ENCODE assay signal across 8 cellular contexts in the genomic region with DNA sequence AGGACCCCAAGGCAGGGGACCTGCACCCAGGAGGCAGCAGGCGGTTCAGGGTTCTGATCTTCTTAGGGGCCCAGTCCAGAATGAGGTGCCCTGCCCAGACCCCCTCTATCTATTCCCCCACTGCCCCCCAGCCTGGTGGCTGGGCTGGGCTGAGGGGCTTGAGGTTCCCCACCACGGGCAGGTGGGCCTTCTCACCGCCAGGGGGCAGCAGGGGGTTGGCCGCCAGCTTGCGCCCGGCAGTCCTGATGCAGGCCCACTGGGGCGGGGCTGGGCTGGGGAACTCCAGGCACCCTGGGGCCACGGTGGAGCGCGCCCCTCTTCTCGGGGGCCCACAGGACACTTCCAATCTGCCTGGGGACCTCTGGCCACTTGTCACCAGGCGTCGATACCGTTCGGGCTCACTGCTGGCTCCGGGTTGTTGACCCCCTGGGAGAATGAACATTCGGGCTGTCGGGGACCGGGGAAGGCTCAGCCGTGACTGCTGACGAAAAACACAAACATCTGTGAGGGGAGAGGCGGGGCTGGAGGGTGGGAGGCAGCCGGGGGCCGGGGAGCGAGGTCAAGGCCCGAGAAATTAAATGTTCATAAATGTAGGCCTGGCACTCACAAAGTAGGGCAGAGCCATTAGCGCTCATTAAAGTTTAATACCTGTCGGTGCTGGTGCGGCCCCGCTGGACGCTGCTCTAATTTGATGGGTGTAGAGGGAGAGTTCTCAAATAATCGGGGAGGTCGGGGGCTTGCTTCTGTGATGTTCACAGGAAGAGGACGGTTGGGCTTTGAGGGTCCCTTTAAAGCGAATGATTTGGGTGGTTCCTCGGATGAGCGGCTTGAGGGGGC.
A peak's percentile ranks its signal among the peaks of the same experiment; 100 is the strongest.
DNase-seq lines count a peak whose midpoint lies in the region; TF ChIP-seq lines count a peak whose summit lies in the region.

No MANE protein-coding gene starts in this region.

- H3K9me3 ChIP-seq in endodermal cell (ENCODE audit: control insufficient read depth, low read length) = no peaks in the 10 kb centered on the region
- H3K9me3 ChIP-seq in stomach = no peaks in the 10 kb centered on the region

- H3K27me3 Mint-ChIP-seq in activated CD4-positive, alpha-beta memory T cell treated with anti-CD3 and anti-CD28 coated beads, Interleukin-2, amount 10 ng/mL, durations not matched to agents 7 days and 5 days = peaks cover 2% of the 10 kb centered on the region
- H3K27me3 Mint-ChIP-seq in endodermal cell (ENCODE audit: insufficient read depth) = no peaks in the 10 kb centered on the region
- peaks cover 10% of the 10 kb centered on the region for H3K27me3 Mint-ChIP-seq in nephron (ENCODE audit: low read depth)

- WGBS in endodermal cell (ENCODE audit: insufficient coverage in 1 of 2, insufficient read length in 1 of 2), 2 experiments = 45 to 53% methylated on average over 27 to 37 of the region's 37 CpGs
- 62 to 78% (median 67%) methylated on average over 27 to 37 of the region's 37 CpGs for WGBS in stomach, 5 donors

- no peak for TF ChIP-seq EP300 in stomach (IDR thresholded peaks at IDR 0.05)

- H3K27ac Mint-ChIP-seq in activated CD4-positive, alpha-beta memory T cell treated with anti-CD3 and anti-CD28 coated beads, Interleukin-2, amount 10 ng/mL, durations not matched to agents 7 days and 5 days = no peak overlapping the region
- H3K27ac Mint-ChIP-seq in endodermal cell (no peak overlapping the region), nephron (peak overlapping the region in 2 of 3 experiments; percentile 52 to 80)

- TF ChIP-seq POLR2A in stomach (IDR thresholded peaks at IDR 0.05) = no peak

- H3K27me3 ChIP-seq in endodermal cell (ENCODE audit: control insufficient read depth, insufficient read depth, low read length, poor library complexity, severe bottlenecking) (no peaks in the 10 kb centered on the region), stomach (no peaks in the 10 kb centered on the region)

- H3K4me3 Mint-ChIP-seq in activated CD4-positive, alpha-beta memory T cell treated with anti-CD3 and anti-CD28 coated beads, Interleukin-2, amount 10 ng/mL, durations not matched to agents 7 days and 5 days = no peak overlapping the region
- peak overlapping the region; percentile 33 for H3K4me3 Mint-ChIP-seq in endodermal cell
- peak overlapping the region in 2 of 3 experiments; percentile 9 to 13 for H3K4me3 Mint-ChIP-seq in nephron

- no peaks in the 10 kb centered on the region for H3K36me3 ChIP-seq in endodermal cell (ENCODE audit: control insufficient read depth, insufficient read depth, low read length)
- H3K36me3 ChIP-seq in stomach = no peaks in the 10 kb centered on the region

- H3K9ac ChIP-seq in endodermal cell (ENCODE audit: extremely low read depth, low read length, poor library complexity, severe bottlenecking) = no peak overlapping the region

- H3K27ac ChIP-seq in endodermal cell (ENCODE audit: low read depth, low read length) (no peak overlapping the region), stomach (peak overlapping the region in 2 of 5 donors; percentile 6 to 75)

- POLR2A ChIA-PET in activated CD4-positive, alpha-beta memory T cell treated with anti-CD3 and anti-CD28 coated beads, Interleukin-2, amount 10 ng/mL, durations not matched to agents 7 days and 5 days (lab: Charles Lee) = no interaction called here

- no peaks in the 10 kb centered on the region for H3K4me1 Mint-ChIP-seq in activated CD4-positive, alpha-beta memory T cell treated with anti-CD3 and anti-CD28 coated beads, Interleukin-2, amount 10 ng/mL, durations not matched to agents 7 days and 5 days
- peaks cover 29% of the 10 kb centered on the region for H3K4me1 Mint-ChIP-seq in endodermal cell
- peaks cover 69% of the 10 kb centered on the region for H3K4me1 Mint-ChIP-seq in nephron

- no peaks in the 10 kb centered on the region for H3K9me3 Mint-ChIP-seq in activated CD4-positive, alpha-beta memory T cell treated with anti-CD3 and anti-CD28 coated beads, Interleukin-2, amount 10 ng/mL, durations not matched to agents 7 days and 5 days
- H3K9me3 Mint-ChIP-seq in endodermal cell = peaks cover 3% of the 10 kb centered on the region
- no peaks in the 10 kb centered on the region for H3K9me3 Mint-ChIP-seq in nephron

- CTCF ChIA-PET in activated CD4-positive, alpha-beta memory T cell treated with anti-CD3 and anti-CD28 coated beads, Interleukin-2, amount 10 ng/mL, durations not matched to agents 7 days and 5 days (lab: Charles Lee) = interaction anchor here (2.0 to 2.8 kb wide), 2 partner anchors 28 to 222 kb away, joined by 8 to 11 read pairs; no protein-coding TSS in a partner anchor

- H3K36me3 Mint-ChIP-seq in activated CD4-positive, alpha-beta memory T cell treated with anti-CD3 and anti-CD28 coated beads, Interleukin-2, amount 10 ng/mL, durations not matched to agents 7 days and 5 days (ENCODE audit: low read depth) = no peaks in the 10 kb centered on the region
- H3K36me3 Mint-ChIP-seq in endodermal cell (ENCODE audit: low read depth) (no peaks in the 10 kb centered on the region), nephron (ENCODE audit: low read depth) (peaks cover 5% of the 10 kb centered on the region)

- peak; percentile 49 for TF ChIP-seq CTCF in LNCaP clone FGC (IDR thresholded peaks at IDR 0.05; ENCODE audit: control insufficient read depth, extremely low read depth, insufficient read depth)
- TF ChIP-seq CTCF in endodermal cell (conservative IDR thresholded peaks at IDR 0.05) = peak; percentile 96
- TF ChIP-seq CTCF in nephron (IDR thresholded peaks at IDR 0.05; ENCODE audit: unreplicated experiment in 3 of 3) = peak; percentile 92 to 96 (median 95)
- peak in 5 of 7 experiments; percentile 70 to 96 (median 79) for TF ChIP-seq CTCF in stomach (IDR thresholded peaks at IDR 0.05)

- H3K4me1 ChIP-seq in endodermal cell (ENCODE audit: control insufficient read depth, insufficient read depth, low read length) (no peaks in the 10 kb centered on the region), stomach (peaks cover 27 to 56% (median 41%) of the 10 kb centered on the region in 4 donors)

- intact Hi-C loops in stomach (cut with DNase I; ENCODE audit: low total_unique reads) = no loop called here

- DNase-seq in DMS 273 (lab: John Stamatoyannopoulos, UW; ENCODE audit: unreplicated experiment) (peak; percentile 91), LNCaP clone FGC (ENCODE audit: low read depth) (no peak), endodermal cell (peak; percentile 92), stomach (peak; percentile 66), mesenteric fat pad (ENCODE audit: low spot score) (no peak), OCI-M2 (lab: John Stamatoyannopoulos, UW; ENCODE audit: unreplicated experiment) (no peak)
- DNase-seq in activated CD4-positive, alpha-beta memory T cell treated with anti-CD3 and anti-CD28 coated beads, Interleukin-2, amount 10 ng/mL, durations not matched to agents 7 days and 5 days = peak; percentile 55

- H3K4me3 ChIP-seq in LNCaP clone FGC (ENCODE audit: low read depth, low read length) (no peak overlapping the region), endodermal cell (ENCODE audit: low read length) (no peak overlapping the region), stomach (no peak overlapping the region)

Comparison
In these comparisons a context has a peak if more than half of its experiments do, and no peak if none do; other contexts are left out.
1. DNase-seq: peak in DMS 273 (single experiment), activated CD4-positive, alpha-beta memory T cell treated with anti-CD3 and anti-CD28 coated beads, Interleukin-2, amount 10 ng/mL, durations not matched to agents 7 days and 5 days (single experiment), endodermal cell (single experiment) and stomach (single experiment); none in LNCaP clone FGC (single experiment), mesenteric fat pad (single experiment) and OCI-M2 (single experiment).
2. H3K27ac Mint-ChIP-seq: peak in nephron (2 of 3); none in activated CD4-positive, alpha-beta memory T cell treated with anti-CD3 and anti-CD28 coated beads, Interleukin-2, amount 10 ng/mL, durations not matched to agents 7 days and 5 days (single experiment) and endodermal cell (single experiment).
3. Peak in every context shown above with its lines, with median percentiles within 50 percentile points of each other: CTCF ChIP-seq.